1 cellular context compared by ENCODE assay signal in the genomic region with DNA sequence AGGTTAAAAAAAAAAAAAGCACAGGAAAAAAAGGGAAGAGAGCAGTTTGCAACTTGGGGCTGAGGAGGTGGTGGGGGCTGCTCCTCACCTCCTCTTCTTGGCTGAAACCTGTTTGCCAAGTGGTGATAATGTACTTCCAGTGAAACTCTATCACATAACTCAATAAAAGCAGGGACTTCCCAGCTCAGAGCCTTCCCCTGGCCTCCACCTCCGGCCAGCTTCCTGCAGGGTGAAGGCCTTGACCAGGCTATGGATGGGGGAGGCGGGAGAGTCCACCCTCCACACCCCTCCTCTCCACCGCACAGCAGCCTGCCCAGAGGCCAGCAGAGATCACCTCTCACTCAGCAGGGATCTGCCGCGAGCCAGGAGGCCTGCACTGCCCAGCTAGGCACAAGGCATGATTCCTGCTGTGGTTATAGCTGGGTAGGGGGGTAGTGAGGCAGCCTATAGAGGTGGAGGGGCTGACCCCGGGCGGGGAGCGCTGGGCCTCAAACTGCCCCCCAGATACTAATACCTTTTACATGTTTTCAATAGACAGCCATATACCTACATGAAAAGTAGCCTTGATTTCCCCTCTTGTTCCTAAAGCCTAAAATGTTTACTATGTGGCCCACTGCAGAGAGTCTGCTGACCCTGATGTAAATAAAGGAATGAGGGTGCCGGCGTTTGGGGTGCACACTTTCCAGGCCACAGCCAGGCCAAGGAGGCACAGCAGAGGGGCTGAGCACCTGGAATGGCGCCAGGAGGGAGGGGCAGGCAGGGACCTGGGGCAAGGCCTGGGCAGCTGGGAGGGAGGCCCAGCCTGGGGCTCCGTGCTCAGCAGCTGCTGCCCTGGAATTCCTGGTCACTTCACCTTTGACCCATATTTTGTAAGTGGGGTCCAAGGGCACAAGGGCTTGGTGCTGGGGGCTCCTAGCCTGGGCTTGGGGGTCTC.
TF ChIP-seq lines count a peak whose summit lies in the region.

No MANE protein-coding gene starts in this region.

TF ChIP-seq in HepG2, 621 proteins besides CTCF, POLR2A, EP300 and RAD21 (continued from another document and continues in another):
- TF ChIP-seq MAZ (IDR thresholded peaks at IDR 0.05; ENCODE audit: borderline replicate concordance, low read depth, low read length) (peak; percentile 25; the same call in 1 of the 2 replicates), MAZ (CRISPR knock-in tag; IDR thresholded peaks at IDR 0.05; ENCODE audit: low read depth) (peak; percentile 51; the same call in 1 of the 2 replicates), ATF5 (CRISPR knock-in tag; IDR thresholded peaks at IDR 0.05; ENCODE audit: low read depth) (no peak), GTF3A (CRISPR knock-in tag; conservative IDR thresholded peaks at IDR 0.05) (no peak), ZNF570 (CRISPR knock-in tag; IDR thresholded peaks at IDR 0.05; ENCODE audit: borderline replicate concordance) (no peak), GTF2F1 (IDR thresholded peaks at IDR 0.05; ENCODE audit: low read length) (no peak), ZNF224 (CRISPR knock-in tag; IDR thresholded peaks at IDR 0.05) (0 out of 2 replicates have a peak, but pooled peaks have one; percentile 53), CHCHD3 (CRISPR knock-in tag; IDR thresholded peaks at IDR 0.05) (no peak), FOXK2 (IDR thresholded peaks at IDR 0.05) (no peak), ZNF589 (CRISPR knock-in tag; conservative IDR thresholded peaks at IDR 0.05) (no peak), TBP (CRISPR knock-in tag; IDR thresholded peaks at IDR 0.05) (no peak), TCF12 (IDR thresholded peaks at IDR 0.05) (no peak), TCF12 (CRISPR knock-in tag; IDR thresholded peaks at IDR 0.05) (0 out of 2 replicates have a peak, but pooled peaks have one; percentile 26), POGK (CRISPR knock-in tag; conservative IDR thresholded peaks at IDR 0.05) (peak; percentile 49), ZNF776 (CRISPR knock-in tag; IDR thresholded peaks at IDR 0.05) (no peak), RORA (CRISPR knock-in tag; IDR thresholded peaks at IDR 0.05) (no peak), ZNF253 (CRISPR knock-in tag; IDR thresholded peaks at IDR 0.05; ENCODE audit: borderline replicate concordance) (no peak), ZFP36L1 (CRISPR knock-in tag; IDR thresholded peaks at IDR 0.05) (no peak), ZNF44 (CRISPR knock-in tag; IDR thresholded peaks at IDR 0.05) (no peak), SAP130 (CRISPR knock-in tag; IDR thresholded peaks at IDR 0.05; ENCODE audit: low read depth) (peak; percentile 87), ZNF883 (CRISPR knock-in tag; IDR thresholded peaks at IDR 0.05; ENCODE audit: not compliant biosample characterization) (no peak), ZNF607 (CRISPR knock-in tag; IDR thresholded peaks at IDR 0.05; ENCODE audit: borderline replicate concordance) (no peak), ZNF660 (CRISPR knock-in tag; IDR thresholded peaks at IDR 0.05; ENCODE audit: borderline replicate concordance, low read depth) (no peak), NBN (conservative IDR thresholded peaks at IDR 0.05) (no peak), ZNF354B (CRISPR knock-in tag; IDR thresholded peaks at IDR 0.05) (no peak), PRMT3 (CRISPR knock-in tag; IDR thresholded peaks at IDR 0.05; ENCODE audit: borderline replicate concordance, low read depth) (no peak), ZNF724P (CRISPR knock-in tag; IDR thresholded peaks at IDR 0.05; ENCODE audit: borderline replicate concordance) (no peak), HMGXB4 (CRISPR knock-in tag; IDR thresholded peaks at IDR 0.05; ENCODE audit: borderline replicate concordance in 1 of 2, low read depth in 1 of 2) (peak; percentile 18 to 27; a peak in 3 of 4 replicates), ZNF616 (CRISPR knock-in tag; IDR thresholded peaks at IDR 0.05; ENCODE audit: low read depth) (no peak), ZSCAN25 (CRISPR knock-in tag; IDR thresholded peaks at IDR 0.05) (peak; percentile 100), SMAD1 (CRISPR knock-in tag; IDR thresholded peaks at IDR 0.05; ENCODE audit: borderline replicate concordance, low read depth) (no peak), FOXA3 (CRISPR knock-in tag; IDR thresholded peaks at IDR 0.05) (peak; percentile 44), SP5 (CRISPR knock-in tag; IDR thresholded peaks at IDR 0.05; ENCODE audit: borderline replicate concordance, low read depth) (peak; percentile 96), HNRNPUL1 (IDR thresholded peaks at IDR 0.05; ENCODE audit: low read depth, low read length) (no peak), PTBP1 (IDR thresholded peaks at IDR 0.05; ENCODE audit: low read depth, low read length, poor library complexity, severe bottlenecking) (no peak), ZNF24 (IDR thresholded peaks at IDR 0.05) (no peak), KAT2B (IDR thresholded peaks at IDR 0.05; ENCODE audit: borderline replicate concordance, low read depth, low read length) (no peak), RFXAP (CRISPR knock-in tag; IDR thresholded peaks at IDR 0.05; ENCODE audit: borderline replicate concordance) (no peak), ZNF569 (CRISPR knock-in tag; IDR thresholded peaks at IDR 0.05; ENCODE audit: borderline replicate concordance) (no peak), ZFP1 (CRISPR knock-in tag; IDR thresholded peaks at IDR 0.05) (peak; percentile 69; the same call in 1 of the 2 replicates)
- TF ChIP-seq, protein P1, sequence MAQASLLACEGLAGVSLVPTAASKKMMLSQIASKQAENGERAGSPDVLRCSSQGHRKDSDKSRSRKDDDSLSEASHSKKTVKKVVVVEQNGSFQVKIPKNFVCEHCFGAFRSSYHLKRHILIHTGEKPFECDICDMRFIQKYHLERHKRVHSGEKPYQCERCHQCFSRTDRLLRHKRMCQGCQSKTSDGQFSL (CRISPR knock-in tag; IDR thresholded peaks at IDR 0.05), result peak; percentile 80; the same call in 1 of the 2 replicates
- TF ChIP-seq, protein P2, sequence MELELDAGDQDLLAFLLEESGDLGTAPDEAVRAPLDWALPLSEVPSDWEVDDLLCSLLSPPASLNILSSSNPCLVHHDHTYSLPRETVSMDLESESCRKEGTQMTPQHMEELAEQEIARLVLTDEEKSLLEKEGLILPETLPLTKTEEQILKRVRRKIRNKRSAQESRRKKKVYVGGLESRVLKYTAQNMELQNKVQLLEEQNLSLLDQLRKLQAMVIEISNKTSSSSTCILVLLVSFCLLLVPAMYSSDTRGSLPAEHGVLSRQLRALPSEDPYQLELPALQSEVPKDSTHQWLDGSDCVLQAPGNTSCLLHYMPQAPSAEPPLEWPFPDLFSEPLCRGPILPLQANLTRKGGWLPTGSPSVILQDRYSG (CRISPR knock-in tag; IDR thresholded peaks at IDR 0.05), result no peak
- TF ChIP-seq, protein P3, sequence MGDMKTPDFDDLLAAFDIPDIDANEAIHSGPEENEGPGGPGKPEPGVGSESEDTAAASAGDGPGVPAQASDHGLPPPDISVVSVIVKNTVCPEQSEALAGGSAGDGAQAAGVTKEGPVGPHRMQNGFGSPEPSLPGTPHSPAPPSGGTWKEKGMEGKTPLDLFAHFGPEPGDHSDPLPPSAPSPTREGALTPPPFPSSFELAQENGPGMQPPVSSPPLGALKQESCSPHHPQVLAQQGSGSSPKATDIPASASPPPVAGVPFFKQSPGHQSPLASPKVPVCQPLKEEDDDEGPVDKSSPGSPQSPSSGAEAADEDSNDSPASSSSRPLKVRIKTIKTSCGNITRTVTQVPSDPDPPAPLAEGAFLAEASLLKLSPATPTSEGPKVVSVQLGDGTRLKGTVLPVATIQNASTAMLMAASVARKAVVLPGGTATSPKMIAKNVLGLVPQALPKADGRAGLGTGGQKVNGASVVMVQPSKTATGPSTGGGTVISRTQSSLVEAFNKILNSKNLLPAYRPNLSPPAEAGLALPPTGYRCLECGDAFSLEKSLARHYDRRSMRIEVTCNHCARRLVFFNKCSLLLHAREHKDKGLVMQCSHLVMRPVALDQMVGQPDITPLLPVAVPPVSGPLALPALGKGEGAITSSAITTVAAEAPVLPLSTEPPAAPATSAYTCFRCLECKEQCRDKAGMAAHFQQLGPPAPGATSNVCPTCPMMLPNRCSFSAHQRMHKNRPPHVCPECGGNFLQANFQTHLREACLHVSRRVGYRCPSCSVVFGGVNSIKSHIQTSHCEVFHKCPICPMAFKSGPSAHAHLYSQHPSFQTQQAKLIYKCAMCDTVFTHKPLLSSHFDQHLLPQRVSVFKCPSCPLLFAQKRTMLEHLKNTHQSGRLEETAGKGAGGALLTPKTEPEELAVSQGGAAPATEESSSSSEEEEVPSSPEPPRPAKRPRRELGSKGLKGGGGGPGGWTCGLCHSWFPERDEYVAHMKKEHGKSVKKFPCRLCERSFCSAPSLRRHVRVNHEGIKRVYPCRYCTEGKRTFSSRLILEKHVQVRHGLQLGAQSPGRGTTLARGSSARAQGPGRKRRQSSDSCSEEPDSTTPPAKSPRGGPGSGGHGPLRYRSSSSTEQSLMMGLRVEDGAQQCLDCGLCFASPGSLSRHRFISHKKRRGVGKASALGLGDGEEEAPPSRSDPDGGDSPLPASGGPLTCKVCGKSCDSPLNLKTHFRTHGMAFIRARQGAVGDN (CRISPR knock-in tag; IDR thresholded peaks at IDR 0.05), result peak; percentile 92
- TF ChIP-seq, protein P4, sequence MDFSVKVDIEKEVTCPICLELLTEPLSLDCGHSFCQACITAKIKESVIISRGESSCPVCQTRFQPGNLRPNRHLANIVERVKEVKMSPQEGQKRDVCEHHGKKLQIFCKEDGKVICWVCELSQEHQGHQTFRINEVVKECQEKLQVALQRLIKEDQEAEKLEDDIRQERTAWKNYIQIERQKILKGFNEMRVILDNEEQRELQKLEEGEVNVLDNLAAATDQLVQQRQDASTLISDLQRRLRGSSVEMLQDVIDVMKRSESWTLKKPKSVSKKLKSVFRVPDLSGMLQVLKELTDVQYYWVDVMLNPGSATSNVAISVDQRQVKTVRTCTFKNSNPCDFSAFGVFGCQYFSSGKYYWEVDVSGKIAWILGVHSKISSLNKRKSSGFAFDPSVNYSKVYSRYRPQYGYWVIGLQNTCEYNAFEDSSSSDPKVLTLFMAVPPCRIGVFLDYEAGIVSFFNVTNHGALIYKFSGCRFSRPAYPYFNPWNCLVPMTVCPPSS (IDR thresholded peaks at IDR 0.05), result no peak
- TF ChIP-seq, protein P5, sequence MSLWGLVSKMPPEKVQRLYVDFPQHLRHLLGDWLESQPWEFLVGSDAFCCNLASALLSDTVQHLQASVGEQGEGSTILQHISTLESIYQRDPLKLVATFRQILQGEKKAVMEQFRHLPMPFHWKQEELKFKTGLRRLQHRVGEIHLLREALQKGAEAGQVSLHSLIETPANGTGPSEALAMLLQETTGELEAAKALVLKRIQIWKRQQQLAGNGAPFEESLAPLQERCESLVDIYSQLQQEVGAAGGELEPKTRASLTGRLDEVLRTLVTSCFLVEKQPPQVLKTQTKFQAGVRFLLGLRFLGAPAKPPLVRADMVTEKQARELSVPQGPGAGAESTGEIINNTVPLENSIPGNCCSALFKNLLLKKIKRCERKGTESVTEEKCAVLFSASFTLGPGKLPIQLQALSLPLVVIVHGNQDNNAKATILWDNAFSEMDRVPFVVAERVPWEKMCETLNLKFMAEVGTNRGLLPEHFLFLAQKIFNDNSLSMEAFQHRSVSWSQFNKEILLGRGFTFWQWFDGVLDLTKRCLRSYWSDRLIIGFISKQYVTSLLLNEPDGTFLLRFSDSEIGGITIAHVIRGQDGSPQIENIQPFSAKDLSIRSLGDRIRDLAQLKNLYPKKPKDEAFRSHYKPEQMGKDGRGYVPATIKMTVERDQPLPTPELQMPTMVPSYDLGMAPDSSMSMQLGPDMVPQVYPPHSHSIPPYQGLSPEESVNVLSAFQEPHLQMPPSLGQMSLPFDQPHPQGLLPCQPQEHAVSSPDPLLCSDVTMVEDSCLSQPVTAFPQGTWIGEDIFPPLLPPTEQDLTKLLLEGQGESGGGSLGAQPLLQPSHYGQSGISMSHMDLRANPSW (CRISPR knock-in tag; IDR thresholded peaks at IDR 0.05; ENCODE audit: borderline replicate concordance), result no peak
- TF ChIP-seq, protein P6, sequence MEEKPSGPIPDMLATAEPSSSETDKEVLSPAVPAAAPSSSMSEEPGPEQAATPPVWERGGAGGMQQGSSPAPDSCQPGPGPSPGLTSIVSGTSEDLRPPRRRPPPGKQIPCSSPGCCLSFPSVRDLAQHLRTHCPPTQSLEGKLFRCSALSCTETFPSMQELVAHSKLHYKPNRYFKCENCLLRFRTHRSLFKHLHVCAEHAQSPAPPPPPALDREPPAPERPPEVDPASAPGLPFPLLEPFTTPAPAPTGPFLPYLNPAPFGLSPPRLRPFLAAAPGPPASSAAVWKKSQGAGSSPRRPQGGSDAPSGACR (CRISPR knock-in tag; IDR thresholded peaks at IDR 0.05), result no peak; the same call in 1 of the 2 replicates
- TF ChIP-seq, protein P7, sequence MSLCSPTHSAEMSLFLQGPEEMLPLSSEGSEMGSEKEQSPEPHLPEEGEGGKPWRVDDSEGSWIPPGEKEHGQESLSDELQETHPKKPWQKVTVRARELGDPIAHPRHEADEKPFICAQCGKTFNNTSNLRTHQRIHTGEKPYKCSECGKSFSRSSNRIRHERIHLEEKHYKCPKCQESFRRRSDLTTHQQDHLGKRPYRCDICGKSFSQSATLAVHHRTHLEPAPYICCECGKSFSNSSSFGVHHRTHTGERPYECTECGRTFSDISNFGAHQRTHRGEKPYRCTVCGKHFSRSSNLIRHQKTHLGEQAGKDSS (CRISPR knock-in tag; IDR thresholded peaks at IDR 0.05; ENCODE audit: borderline replicate concordance, low read depth), result no peak
